Comparison of ENCODE assay signal across 8 cellular contexts in genomic region chr1:6440198-6441126, GRCh38. TPM values are rescaled to one million over a fixed set of nuclear protein-coding genes. Genes with fewer than 3 reads are reported as not detected.
DNase-seq lines count a peak whose midpoint lies in the region; ATAC-seq, FAIRE-seq and TF ChIP-seq lines count a peak whose summit lies in the region.

No MANE protein-coding gene starts in this region.

- H3K36me3 Mint-ChIP-seq in activated CD4-positive, alpha-beta memory T cell treated with anti-CD3 and anti-CD28 coated beads, Interleukin-2, amount 10 ng/mL, durations not matched to agents 7 days and 5 days (ENCODE audit: low read depth), result no peaks in the 10 kb centered on the region
- H3K36me3 Mint-ChIP-seq in endodermal cell (ENCODE audit: low read depth), result no peaks in the 10 kb centered on the region

- H3K4me1 ChIP-seq in endodermal cell (ENCODE audit: control insufficient read depth, insufficient read depth, low read length), result no peaks in the 10 kb centered on the region
- H3K4me1 ChIP-seq in pancreas, result no peaks in the 10 kb centered on the region

- peak; percentile 69 to 83 (median 78) for ATAC-seq in pancreas
- ATAC-seq in GM18517 (IDR thresholded peaks at IDR 0.05; ENCODE audit: unreplicated experiment), result no peak
- no peak for ATAC-seq in HG03095 (IDR thresholded peaks at IDR 0.05; ENCODE audit: unreplicated experiment)

- peaks cover 28% of the 10 kb centered on the region for H3K27me3 Mint-ChIP-seq in activated CD4-positive, alpha-beta memory T cell treated with anti-CD3 and anti-CD28 coated beads, Interleukin-2, amount 10 ng/mL, durations not matched to agents 7 days and 5 days
- H3K27me3 Mint-ChIP-seq in endodermal cell (ENCODE audit: insufficient read depth), result peaks cover 44% of the 10 kb centered on the region

- DNase-seq in GM10248 (ENCODE audit: extremely low spot score) (peak; percentile 73), NCI-H1105 treated with DMSO at 0.1 percent for 48 hours (lab: John Stamatoyannopoulos, UW) (peak; percentile 62), endodermal cell (peak; percentile 94), pancreas (peak; percentile 61 to 90 (median 72)), GM19239 (ENCODE audit: insufficient read length, low spot score) (no peak)
- DNase-seq in activated CD4-positive, alpha-beta memory T cell treated with anti-CD3 and anti-CD28 coated beads, Interleukin-2, amount 10 ng/mL, durations not matched to agents 7 days and 5 days, result peak; percentile 82

- CTCF ChIA-PET in GM10248 (lab: Yijun Ruan, JAX), result interaction anchor here (0.7 to 11.2 kb wide), 9 partner anchors 8 to 193 kb away, joined by 3 to 94 read pairs (median 6); partner anchors contain the start of gene HES2
- CTCF ChIA-PET in activated CD4-positive, alpha-beta memory T cell treated with anti-CD3 and anti-CD28 coated beads, Interleukin-2, amount 10 ng/mL, durations not matched to agents 7 days and 5 days (lab: Charles Lee), result interaction anchor here (0.7 to 9.9 kb wide), 10 partner anchors 10 to 193 kb away, joined by 3 to 108 read pairs (median 6); partner anchors contain the start of genes HES2 and ZBTB48

- H3K4me1 Mint-ChIP-seq in activated CD4-positive, alpha-beta memory T cell treated with anti-CD3 and anti-CD28 coated beads, Interleukin-2, amount 10 ng/mL, durations not matched to agents 7 days and 5 days, result peaks cover 7% of the 10 kb centered on the region
- H3K4me1 Mint-ChIP-seq in endodermal cell, result peaks cover 3% of the 10 kb centered on the region

- no peak overlapping the region for H3K4me3 ChIP-seq in endodermal cell (ENCODE audit: low read length)
- H3K4me3 ChIP-seq in pancreas, result peak overlapping the region in 1 of 4 donors; percentile 21

- no peak overlapping the region for H3K27ac Mint-ChIP-seq in activated CD4-positive, alpha-beta memory T cell treated with anti-CD3 and anti-CD28 coated beads, Interleukin-2, amount 10 ng/mL, durations not matched to agents 7 days and 5 days
- H3K27ac Mint-ChIP-seq in endodermal cell, result no peak overlapping the region

- no peak overlapping the region for H3K9ac ChIP-seq in endodermal cell (ENCODE audit: extremely low read depth, low read length, poor library complexity, severe bottlenecking)

- H3K27ac ChIP-seq in endodermal cell (ENCODE audit: low read depth, low read length) (no peak overlapping the region), pancreas (no peak overlapping the region)

- no peak overlapping the region for H3K4me3 Mint-ChIP-seq in activated CD4-positive, alpha-beta memory T cell treated with anti-CD3 and anti-CD28 coated beads, Interleukin-2, amount 10 ng/mL, durations not matched to agents 7 days and 5 days
- H3K4me3 Mint-ChIP-seq in endodermal cell, result no peak overlapping the region

- peak; percentile 11 for TF ChIP-seq CTCF in GM10248 (IDR thresholded peaks at IDR 0.05; ENCODE audit: control extremely low read depth, extremely low read depth, low read depth, missing control alignments)
- peak; percentile 77 for TF ChIP-seq CTCF in endodermal cell (conservative IDR thresholded peaks at IDR 0.05)
- peak in 1 of 4 donors; percentile 8 for TF ChIP-seq CTCF in pancreas (IDR thresholded peaks at IDR 0.05)

- POLR2A ChIA-PET in GM10248 (lab: Yijun Ruan, JAX), result no interaction called here
- POLR2A ChIA-PET in activated CD4-positive, alpha-beta memory T cell treated with anti-CD3 and anti-CD28 coated beads, Interleukin-2, amount 10 ng/mL, durations not matched to agents 7 days and 5 days (lab: Charles Lee), result interaction anchor here (1.5 kb wide), 1 partner anchor 20 kb away, joined by 6 read pairs; no protein-coding TSS in a partner anchor

- 13 to 35% methylated on average over 28 to 96 of the region's 101 CpGs for WGBS in endodermal cell (ENCODE audit: insufficient coverage in 1 of 2, insufficient read length in 1 of 2), 2 experiments
- WGBS in pancreas, 2 donors, result 8 to 12% methylated on average over 60 to 92 of the region's 101 CpGs

- intact Hi-C loops in pancreas (cut with DNase I), result no loop called here

- no peaks in the 10 kb centered on the region for H3K9me3 Mint-ChIP-seq in activated CD4-positive, alpha-beta memory T cell treated with anti-CD3 and anti-CD28 coated beads, Interleukin-2, amount 10 ng/mL, durations not matched to agents 7 days and 5 days
- H3K9me3 Mint-ChIP-seq in endodermal cell, result no peaks in the 10 kb centered on the region

- H3K36me3 ChIP-seq in endodermal cell (ENCODE audit: control insufficient read depth, insufficient read depth, low read length) (no peaks in the 10 kb centered on the region), pancreas (no peaks in the 10 kb centered on the region)

- H3K9me3 ChIP-seq in endodermal cell (ENCODE audit: control insufficient read depth, low read length) (no peaks in the 10 kb centered on the region), pancreas (no peaks in the 10 kb centered on the region)

- H3K27me3 ChIP-seq in endodermal cell (ENCODE audit: control insufficient read depth, insufficient read depth, low read length, poor library complexity, severe bottlenecking) (peaks cover 37% of the 10 kb centered on the region), pancreas (no peaks in the 10 kb centered on the region)

- no peak for FAIRE-seq in pancreas (lab: Jason Lieb, UNC)
- FAIRE-seq in GM19239 (lab: Jason Lieb, UNC), result no peak

RNA-seq across cellular contexts. Expression of gene ESPN, which starts 15.9 kb away (rescaled TPM):
- total RNA-seq in activated CD4-positive, alpha-beta memory T cell treated with anti-CD3 and anti-CD28 coated beads, Interleukin-2, amount 10 ng/mL, durations not matched to agents 7 days and 5 days, result under 1 TPM; 0.96 to 0.98 TPM
- total RNA-seq in endodermal cell (10 to 100 TPM in 1 of 2 donors, 1 to 10 TPM in 1; 4.1 to 10.5 TPM), pancreas (1 to 10 TPM in 1 of 6 donors, under 1 TPM in 5; 0.31 to 2.5 (median 0.68) TPM)
- 4.7 TPM for polyA plus RNA-seq in endodermal cell (2013, experiment 1 of 2)
- 3.0 TPM for polyA plus RNA-seq in endodermal cell (2013, experiment 2 of 2)
- under 1 TPM; 0.28 to 0.99 TPM for polyA plus RNA-seq in pancreas

RNA-seq across cellular contexts. Expression of gene HES2, which starts 20.7 kb away (rescaled TPM):
- total RNA-seq in activated CD4-positive, alpha-beta memory T cell treated with anti-CD3 and anti-CD28 coated beads, Interleukin-2, amount 10 ng/mL, durations not matched to agents 7 days and 5 days, result under 1 TPM; 0.13 to 0.70 TPM
- total RNA-seq in endodermal cell (not detected), pancreas (under 1 TPM in 3 of 6 donors, not detected in 3; 0.03 to 0.31 (median 0.09) TPM)
- polyA plus RNA-seq in endodermal cell (2013, experiment 1 of 2), result 0.46 TPM
- 0.04 TPM for polyA plus RNA-seq in endodermal cell (2013, experiment 2 of 2)
- polyA plus RNA-seq in pancreas, result not detected

RNA-seq across cellular contexts. Expression of gene TNFRSF25, which starts 25.5 kb away (rescaled TPM):
- total RNA-seq in activated CD4-positive, alpha-beta memory T cell treated with anti-CD3 and anti-CD28 coated beads, Interleukin-2, amount 10 ng/mL, durations not matched to agents 7 days and 5 days, result 10 to 100 TPM; 82.9 to 85.1 TPM
- total RNA-seq in endodermal cell (10 to 100 TPM; 25.9 to 26.9 TPM), pancreas (1 to 10 TPM in 5 of 6 donors, under 1 TPM in 1; 0.98 to 2.9 (median 2.4) TPM)
- 39.9 TPM for polyA plus RNA-seq in endodermal cell (2013, experiment 1 of 2)
- 30.2 TPM for polyA plus RNA-seq in endodermal cell (2013, experiment 2 of 2)
- polyA plus RNA-seq in pancreas, result 10 to 100 TPM; 13.4 to 26.7 TPM

RNA-seq across cellular contexts. Expression of gene ACOT7, which starts 46.9 kb away (rescaled TPM):
- total RNA-seq in activated CD4-positive, alpha-beta memory T cell treated with anti-CD3 and anti-CD28 coated beads, Interleukin-2, amount 10 ng/mL, durations not matched to agents 7 days and 5 days, result 10 to 100 TPM; 56.8 to 58.6 TPM
- total RNA-seq in endodermal cell, result 10 to 100 TPM; 51.3 to 70.7 TPM
- 87.9 TPM for polyA plus RNA-seq in endodermal cell (2013, experiment 1 of 2)
- polyA plus RNA-seq in endodermal cell (2013, experiment 2 of 2), result 87.7 TPM
- 1 to 10 TPM; 3.1 to 7.6 (median 5.2) TPM for total RNA-seq in pancreas
- polyA plus RNA-seq in pancreas, result 1 to 10 TPM; 3.8 to 7.0 TPM

RNA-seq across cellular contexts. Expression of gene PLEKHG5, which starts 51.0 kb away (rescaled TPM):
- total RNA-seq in activated CD4-positive, alpha-beta memory T cell treated with anti-CD3 and anti-CD28 coated beads, Interleukin-2, amount 10 ng/mL, durations not matched to agents 7 days and 5 days, result 1 to 10 TPM; 1.7 to 2.3 TPM
- total RNA-seq in endodermal cell (10 to 100 TPM; 32.6 to 38.8 TPM), pancreas (1 to 10 TPM; 1.5 to 3.9 (median 2.6) TPM)
- 34.4 TPM for polyA plus RNA-seq in endodermal cell (2013, experiment 1 of 2)
- polyA plus RNA-seq in endodermal cell (2013, experiment 2 of 2), result 29.5 TPM
- 1 to 10 TPM; 6.2 to 7.3 TPM for polyA plus RNA-seq in pancreas

Comparison
In these comparisons a context has a peak if more than half of its experiments do, and no peak if none do; other contexts are left out.
1. ATAC-seq: peak in pancreas (4 of 4); none in GM18517 (single experiment) and HG03095 (single experiment).
2. RNA of gene TNFRSF25, which starts 25.5 kb away (total RNA-seq): 82.9 to 85.1 TPM in activated CD4-positive, alpha-beta memory T cell treated with anti-CD3 and anti-CD28 coated beads, Interleukin-2, amount 10 ng/mL, durations not matched to agents 7 days and 5 days and 25.9 to 26.9 TPM in endodermal cell; 0.98 to 2.9 TPM in pancreas; every median in the first group is over 4 times any median in the second.